18 cellular contexts compared by ENCODE assay signal in genomic region chr5:14995229-14995628, GRCh38.
DNase-seq lines count a peak whose midpoint lies in the region; ATAC-seq, FAIRE-seq and TF ChIP-seq lines count a peak whose summit lies in the region.
"Had no signal": no experiment of that assay in that cellular context is flagged by ENCODE, and none has a peak within 500 bp of the region (broad histone marks: within the 10 kb centered on the region; RNA-seq: fewer than 3 reads in every experiment).

No MANE protein-coding gene starts in this region.

- intact Hi-C loops in K562 (cut with micrococcal nuclease): no loop called here

- BruUV-seq in K562 (replicated peaks; lab: Mats Ljungman, UMichigan): no TSS peak

- WGBS in A549 (ENCODE audit: missing lambda C conversion rate): 70% methylated on average over 4 of the region's 4 CpGs
- WGBS in K562 (ENCODE audit: insufficient coverage, low coverage, missing lambda C conversion rate): 2% methylated on average over 4 of the region's 4 CpGs

- no peaks in the 10 kb centered on the region for H3K79me2 ChIP-seq in K562 (ENCODE audit: control insufficient read depth, insufficient read depth, low read length)

- FAIRE-seq in A549 (lab: Jason Lieb, UNC) (no peak), K562 (lab: Jason Lieb, UNC) (no peak)
- FAIRE-seq: A204.1, GM19239 had no signal

- TF ChIP-seq CTCF in A549 (IDR thresholded peaks at IDR 0.05) (no peak), K562 (IDR thresholded peaks at IDR 0.05 in 2 of 3, conservative IDR thresholded peaks at IDR 0.05 in 1 of 3; ENCODE audit: insufficient read depth in 2 of 3, low read depth in 1 of 3, low read length in 3 of 3) (no peak)

- no peak for TF ChIP-seq RAD21 in A549 (conservative IDR thresholded peaks at IDR 0.05 in 1 of 2, IDR thresholded peaks at IDR 0.05 in 1 of 2)
- no peak for TF ChIP-seq RAD21 in K562 (CRISPR knock-in tag; conservative IDR thresholded peaks at IDR 0.05 in 1 of 2, IDR thresholded peaks at IDR 0.05 in 1 of 2)

- in situ Hi-C loops in K562 (cut with MboI): no loop called here

- ATAC-seq in A549 (no peak), K562 (no peak), HG03025 (IDR thresholded peaks at IDR 0.05; ENCODE audit: low FRiP score, unreplicated experiment) (no peak)
- ATAC-seq: Right ventricle myocardium inferior had no signal

- H3K36me3 ChIP-seq in K562 (ENCODE audit: control insufficient read depth, insufficient read depth, low read length) (no peaks in the 10 kb centered on the region), mucosa of rectum (ENCODE audit: control insufficient read depth in 2 of 2, insufficient read depth in 2 of 2, low read length in 2 of 2) (no peaks in the 10 kb centered on the region)

- no peak overlapping the region for H2AFZ ChIP-seq in K562 (ENCODE audit: low read depth, low read length)

- no peak overlapping the region for H3K4me2 ChIP-seq in A549
- H3K4me2 ChIP-seq in K562 (ENCODE audit: insufficient read depth, low read length): no peak overlapping the region

- TF ChIP-seq EP300 in A549 (IDR thresholded peaks at IDR 0.05) (no peak), K562 (IDR thresholded peaks at IDR 0.05; ENCODE audit: low read length) (no peak)

- TF ChIP-seq POLR2A in A549 (IDR thresholded peaks at IDR 0.05; ENCODE audit: low read length) (no peak), K562 (conservative IDR thresholded peaks at IDR 0.05) (no peak)

- H3K27ac ChIP-seq in A549 (no peak overlapping the region), K562 (ENCODE audit: extremely low read depth, low read depth, low read length) (no peak overlapping the region), mucosa of rectum (ENCODE audit: low read depth in 2 of 2, low read length in 2 of 2) (peak overlapping the region; percentile 56 to 75)
- H3K27ac ChIP-seq: SK-N-MC had no signal

- CTCF ChIA-PET in A549 (lab: Yijun Ruan, JAX): interaction anchor here (0.9 to 7.1 kb wide), 2 partner anchors 15 to 268 kb away, joined by 3 to 32 read pairs; no protein-coding TSS in a partner anchor
- CTCF ChIA-PET in K562 (lab: Yijun Ruan, JAX; ENCODE audit: low intra/inter-chr PET ratio): no interaction called here

- H3K9me3 ChIP-seq in A549 (peaks cover 17% of the 10 kb centered on the region), K562 (replicated peaks; ENCODE audit: control insufficient read depth, insufficient read depth, low read depth, low read length) (no peaks in the 10 kb centered on the region), mucosa of rectum (ENCODE audit: control insufficient read depth in 2 of 2, low read length in 2 of 2) (no peaks in the 10 kb centered on the region)

- no peak overlapping the region for H3K4me3 ChIP-seq in A549
- H3K4me3 ChIP-seq in K562: no peak overlapping the region
- no peak overlapping the region for H3K4me3 ChIP-seq in mucosa of rectum (ENCODE audit: low read length in 2 of 2)
- H3K4me3 ChIP-seq: SK-N-MC had no signal

- H4K20me1 ChIP-seq in K562 (replicated peaks; ENCODE audit: control insufficient read depth, insufficient read depth, low read length): no peaks in the 10 kb centered on the region

- H3K9ac ChIP-seq in K562 (ENCODE audit: insufficient read depth in 1 of 2, low read depth in 2 of 2, low read length in 2 of 2) (no peak overlapping the region), mucosa of rectum (ENCODE audit: low read depth in 1 of 2, low read length in 2 of 2) (no peak overlapping the region)

- peak in 1 of 2 experiments; percentile 29 for DNase-seq in A549 (ENCODE audit: low read depth in 1 of 2, low spot score in 1 of 2)
- peak; percentile 68 for DNase-seq in H4 (ENCODE audit: low spot score)
- no peak for DNase-seq in K562 (ENCODE audit: extremely low read depth in 1 of 4, low spot score in 3 of 4)
- DNase-seq in NCI-H1417 (lab: John Stamatoyannopoulos, UW): no peak
- DNase-seq in activated naive CD4-positive, alpha-beta T cell (lab: John Stamatoyannopoulos, UW): no peak
- DNase-seq: C1 segment of cervical spinal cord, H9, KBM-7, NCI-H1436 treated with DMSO at 0.1 percent for 48 hours, NCI-H2081, NCI-H510A treated with DMSO at 0.1 percent for 48 hours, NCI-H82 had no signal

- H3K4me1 ChIP-seq in A549 (no peaks in the 10 kb centered on the region), K562 (replicated peaks in 1 of 2; ENCODE audit: control insufficient read depth in 2 of 2, insufficient read depth in 2 of 2, low read length in 2 of 2) (no peaks in the 10 kb centered on the region), mucosa of rectum (ENCODE audit: control insufficient read depth in 2 of 2, insufficient read depth in 2 of 2, low read length in 2 of 2) (peaks cover 0 to 7% of the 10 kb centered on the region in 2 donors)

- POLR2A ChIA-PET in A549 (lab: Yijun Ruan, JAX): no interaction called here
- POLR2A ChIA-PET in K562 (lab: Yijun Ruan, JAX): no interaction called here

- H3K27me3 ChIP-seq in K562 (ENCODE audit: control insufficient read depth in 2 of 2, insufficient read depth in 2 of 2, low read length in 2 of 2) (no peaks in the 10 kb centered on the region; a peak in 1 of 5 replicates), mucosa of rectum (ENCODE audit: control insufficient read depth in 2 of 2, insufficient read depth in 2 of 2, low read length in 2 of 2) (no peaks in the 10 kb centered on the region)

- no peaks in the 10 kb centered on the region for H3K9me1 ChIP-seq in K562 (ENCODE audit: control insufficient read depth, insufficient read depth, low read length)

TF ChIP-seq in A549, 52 proteins besides CTCF, POLR2A, EP300 and RAD21:
- no peak for TF ChIP-seq CHD4 (IDR thresholded peaks at IDR 0.05; ENCODE audit: borderline replicate concordance)
- no peak for TF ChIP-seq PHF8 (IDR thresholded peaks at IDR 0.05; ENCODE audit: borderline replicate concordance, low read depth)
- TF ChIP-seq USF2 (IDR thresholded peaks at IDR 0.05): 0 out of 2 replicates have a peak, but pooled peaks have one; percentile 25

TF ChIP-seq in K562, 482 proteins besides CTCF, POLR2A, EP300 and RAD21:
- peak; percentile 77 for TF ChIP-seq TFE3 (CRISPR knock-in tag; IDR thresholded peaks at IDR 0.05)
- TF ChIP-seq NR3C1 (CRISPR knock-in tag; IDR thresholded peaks at IDR 0.05): no peak
- TF ChIP-seq THRA (IDR thresholded peaks at IDR 0.05): no peak
- TF ChIP-seq USF1 (CRISPR knock-in tag; IDR thresholded peaks at IDR 0.05): 0 out of 2 replicates have a peak, but pooled peaks have one; percentile 17
- peak; percentile 36; the same call in 1 of the 2 replicates for TF ChIP-seq TOE1 (IDR thresholded peaks at IDR 0.05; ENCODE audit: borderline replicate concordance)
- TF ChIP-seq TOE1 (CRISPR knock-in tag; IDR thresholded peaks at IDR 0.05; ENCODE audit: borderline replicate concordance, low read depth): no peak
- no peak for TF ChIP-seq SNIP1 (IDR thresholded peaks at IDR 0.05; ENCODE audit: low read depth)
- TF ChIP-seq CBFA2T2 (conservative IDR thresholded peaks at IDR 0.05): 0 out of 2 replicates have a peak, but pooled peaks have one; percentile 11
- TF ChIP-seq USF2 (CRISPR knock-in tag; IDR thresholded peaks at IDR 0.05): peak; percentile 18; the same call in 1 of the 2 replicates
- TF ChIP-seq RAD51 (IDR thresholded peaks at IDR 0.05; ENCODE audit: borderline replicate concordance, low read depth): peak; percentile 71; the same call in 1 of the 2 replicates
- no peak for TF ChIP-seq TGIF2 (CRISPR knock-in tag; IDR thresholded peaks at IDR 0.05)
- no peak for TF ChIP-seq STAG1 (CRISPR knock-in tag; IDR thresholded peaks at IDR 0.05; ENCODE audit: borderline replicate concordance)

Comparison
In these comparisons a context has a peak if more than half of its experiments do, and no peak if none do; other contexts are left out.
1. H3K27ac ChIP-seq: peak in mucosa of rectum (2 of 2); none in A549 (0 of 2) and K562 (single experiment).
2. Of the 35 proteins assayed by ChIP-seq in both K562 and A549: peak only in K562: none; only in A549: none; in both: USF2; in neither: 34.